ENCODE assay signal across 18 cellular contexts in the genomic region with DNA sequence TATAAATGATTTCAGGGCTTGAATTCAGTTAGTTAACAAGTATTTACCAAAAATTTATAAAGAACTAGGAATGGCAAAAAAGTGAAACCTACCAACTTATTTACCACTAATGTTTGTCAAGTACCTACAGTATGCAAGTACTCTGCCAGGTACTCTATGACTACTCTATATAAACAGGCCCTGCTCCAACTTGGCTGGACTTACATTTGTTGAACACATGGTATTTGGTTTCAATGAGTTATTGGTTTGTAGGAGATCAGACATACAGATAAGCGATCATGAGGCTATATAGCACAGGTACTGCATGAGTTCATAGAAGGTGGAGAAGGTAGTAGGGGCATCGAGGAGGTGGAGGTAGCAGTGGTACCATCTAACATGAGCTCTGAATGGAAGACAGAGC.
"Had no signal": no experiment of that assay in that cellular context is flagged by ENCODE, and none has a peak within 500 bp of the region (broad histone marks: within the 10 kb centered on the region; RNA-seq: fewer than 3 reads in every experiment).

No MANE protein-coding gene starts in this region.

- ATAC-seq: foreskin keratinocyte, gastroesophageal sphincter, heart left ventricle, left cardiac atrium, left lung, left ventricle myocardium superior, lower lobe of right lung, mucosa of descending colon had no signal

- H3K27ac Mint-ChIP-seq: mesothelial cell of epicardium, naive B cell had no signal

- DNase-seq: dermis blood vessel endothelial cell; dorsolateral prefrontal cortex; effector CD4-positive, alpha-beta T cell; effector memory CD4-positive, alpha-beta T cell; foreskin keratinocyte; heart left ventricle; hippocampal formation; left cardiac atrium; left lung; left ventricle myocardium superior; lower lobe of right lung; mesenchymal stem cell; mucosa of descending colon; naive B cell had no signal

- H3K4me3 Mint-ChIP-seq: mesothelial cell of epicardium, naive B cell had no signal

- H3K9me3 ChIP-seq: esophagus muscularis mucosa, gastroesophageal sphincter, heart left ventricle, left lung, lower lobe of right lung, mucosa of descending colon had no signal

- H3K27me3 ChIP-seq: dorsolateral prefrontal cortex, esophagus muscularis mucosa, foreskin keratinocyte, gastroesophageal sphincter, heart left ventricle, left lung had no signal

- H3K36me3 Mint-ChIP-seq: mesothelial cell of epicardium, naive B cell had no signal

- H3K27ac ChIP-seq: coronary artery, dorsolateral prefrontal cortex, esophagus muscularis mucosa, foreskin keratinocyte, gastroesophageal sphincter, heart left ventricle, left lung, lower lobe of right lung had no signal

- H3K4me3 ChIP-seq: coronary artery, dorsolateral prefrontal cortex, esophagus muscularis mucosa, gastroesophageal sphincter, heart left ventricle, left lung, lower lobe of right lung, mucosa of descending colon had no signal

- H3K36me3 ChIP-seq: esophagus muscularis mucosa, gastroesophageal sphincter, heart left ventricle, left lung, lower lobe of right lung had no signal

- H3K4me1 ChIP-seq: esophagus muscularis mucosa, foreskin keratinocyte, gastroesophageal sphincter, heart left ventricle, left lung, lower lobe of right lung had no signal

- H3K4me1 Mint-ChIP-seq: mesothelial cell of epicardium, naive B cell had no signal
